In genomic region chr20:45639687-45640086, GRCh38 we compare ENCODE assay signal across 2 cellular contexts.
TF ChIP-seq lines count a peak whose summit lies in the region.

No MANE protein-coding gene starts in this region.

TF ChIP-seq in A549, 52 proteins besides CTCF, POLR2A, EP300 and RAD21:
- TF ChIP-seq HEYL (CRISPR knock-in tag; IDR thresholded peaks at IDR 0.05) (no peak), RARB (CRISPR knock-in tag; IDR thresholded peaks at IDR 0.05) (no peak), USF2 (IDR thresholded peaks at IDR 0.05) (no peak), JUNB (IDR thresholded peaks at IDR 0.05) (no peak), HOXB5 (CRISPR knock-in tag; IDR thresholded peaks at IDR 0.05) (no peak), SMC3 (IDR thresholded peaks at IDR 0.05) (no peak), MYC (IDR thresholded peaks at IDR 0.05; ENCODE audit: borderline replicate concordance, low read length) (no peak), REST (IDR thresholded peaks at IDR 0.05) (no peak), KDM1A (IDR thresholded peaks at IDR 0.05; ENCODE audit: low read depth) (no peak), HDAC2 (IDR thresholded peaks at IDR 0.05) (no peak), E2F6 (IDR thresholded peaks at IDR 0.05; ENCODE audit: borderline replicate concordance, low read depth) (no peak), CHD4 (IDR thresholded peaks at IDR 0.05; ENCODE audit: borderline replicate concordance) (no peak), BCL3 (IDR thresholded peaks at IDR 0.05) (no peak), HOXB13 (CRISPR knock-in tag; IDR thresholded peaks at IDR 0.05; ENCODE audit: low read depth) (no peak), BHLHE40 (IDR thresholded peaks at IDR 0.05; ENCODE audit: low read depth, low read length) (no peak), MAFK (IDR thresholded peaks at IDR 0.05; ENCODE audit: partially characterized antibody) (no peak)
TF ChIP-seq in A549: peak in this region for 0.

TF ChIP-seq in K562, 482 proteins besides CTCF, POLR2A, EP300 and RAD21:
- TF ChIP-seq CEBPG (CRISPR knock-in tag; IDR thresholded peaks at IDR 0.05), result no peak
- TF ChIP-seq CEBPG (tag; conservative IDR thresholded peaks at IDR 0.05 in 1 of 2, IDR thresholded peaks at IDR 0.05 in 1 of 2), result peak; percentile 26 to 71; a peak in 2 of 4 replicates
- TF ChIP-seq ELF4 (CRISPR knock-in tag; IDR thresholded peaks at IDR 0.05), result no peak
- TF ChIP-seq TAF1 (IDR thresholded peaks at IDR 0.05; ENCODE audit: control insufficient read depth, extremely low read depth, insufficient read depth, low read length, severe bottlenecking), result no peak
- TF ChIP-seq ATF3 (IDR thresholded peaks at IDR 0.05), result peak; percentile 57
- TF ChIP-seq ATF3 (CRISPR knock-in tag; conservative IDR thresholded peaks at IDR 0.05), result no peak
- TF ChIP-seq NFE2L1 (tag; IDR thresholded peaks at IDR 0.05; ENCODE audit: borderline replicate concordance, low read depth), result no peak
- no peak for TF ChIP-seq YBX1 (IDR thresholded peaks at IDR 0.05)
- no peak for TF ChIP-seq JUNB (CRISPR knock-in tag; conservative IDR thresholded peaks at IDR 0.05)
